ENCODE assay signal across 8 cellular contexts in genomic region chr2:208033701-208034502, GRCh38. TPM values are rescaled to one million over a fixed set of nuclear protein-coding genes. Genes with fewer than 3 reads are reported as not detected.
DNase-seq lines count a peak whose midpoint lies in the region; ATAC-seq and TF ChIP-seq lines count a peak whose summit lies in the region.

No MANE protein-coding gene starts in this region.

- no peak overlapping the region for H3K4me3 Mint-ChIP-seq in activated T-cell treated with anti-CD3 and anti-CD28 coated beads, Interleukin-2, amount 50 U/mL, for 4 hours
- H3K4me3 Mint-ChIP-seq in mesothelial cell of epicardium: no peak overlapping the region

- TF ChIP-seq POLR2A in NB4 (IDR thresholded peaks at IDR 0.05; ENCODE audit: extremely low read depth, insufficient read length): no peak

- no peaks in the 10 kb centered on the region for H3K36me3 Mint-ChIP-seq in activated T-cell treated with anti-CD3 and anti-CD28 coated beads, Interleukin-2, amount 50 U/mL, for 4 hours (ENCODE audit: insufficient read depth)
- no peaks in the 10 kb centered on the region for H3K36me3 Mint-ChIP-seq in mesothelial cell of epicardium

- no peaks in the 10 kb centered on the region for H3K9me3 Mint-ChIP-seq in activated T-cell treated with anti-CD3 and anti-CD28 coated beads, Interleukin-2, amount 50 U/mL, for 4 hours
- H3K9me3 Mint-ChIP-seq in mesothelial cell of epicardium: peaks cover 5% of the 10 kb centered on the region

- no peaks in the 10 kb centered on the region for H3K27me3 Mint-ChIP-seq in activated T-cell treated with anti-CD3 and anti-CD28 coated beads, Interleukin-2, amount 50 U/mL, for 4 hours (ENCODE audit: low read depth)
- no peaks in the 10 kb centered on the region for H3K27me3 Mint-ChIP-seq in mesothelial cell of epicardium (ENCODE audit: low read depth)

- no peaks in the 10 kb centered on the region for H3K4me1 Mint-ChIP-seq in activated T-cell treated with anti-CD3 and anti-CD28 coated beads, Interleukin-2, amount 50 U/mL, for 4 hours (ENCODE audit: low read depth)
- H3K4me1 Mint-ChIP-seq in mesothelial cell of epicardium: peaks cover 13% of the 10 kb centered on the region

- peak; percentile 73 for TF ChIP-seq CTCF in BE2C (IDR thresholded peaks at IDR 0.05; ENCODE audit: low read depth, low read length)
- TF ChIP-seq CTCF in NB4 (IDR thresholded peaks at IDR 0.05; ENCODE audit: low read depth, low read length): no peak
- TF ChIP-seq CTCF in mesothelial cell of epicardium (IDR thresholded peaks at IDR 0.05; ENCODE audit: unreplicated experiment): no peak

- H3K4me3 ChIP-seq in BE2C (ENCODE audit: low read depth, low read length) (no peak overlapping the region), NB4 (ENCODE audit: low read depth, low read length) (no peak overlapping the region)

- H3K36me3 ChIP-seq in BE2C: no peaks in the 10 kb centered on the region

- peaks cover 5% of the 10 kb centered on the region; the same call in 1 of the 2 replicates for H3K4me1 ChIP-seq in BE2C

- H3K9me3 ChIP-seq in BE2C: no peaks in the 10 kb centered on the region; the same call in 1 of the 2 replicates

- DNase-seq in BE2C: peak; percentile 75
- peak; percentile 55 for DNase-seq in NB4 (ENCODE audit: low read depth)
- peak; percentile 11 for DNase-seq in activated T-cell treated with anti-CD3 and anti-CD28 coated beads, Interleukin-2, amount 50 U/mL, for 4 hours
- DNase-seq in iPS-NIHi7 (ENCODE audit: extremely low spot score): peak; percentile 58
- no peak for DNase-seq in mesothelial cell of epicardium (ENCODE audit: low spot score in 2 of 2, unreplicated experiment in 2 of 2)
- DNase-seq in OCI-M2 (lab: John Stamatoyannopoulos, UW; ENCODE audit: unreplicated experiment): no peak

- no peaks in the 10 kb centered on the region for H3K27me3 ChIP-seq in BE2C

- H3K27ac Mint-ChIP-seq in mesothelial cell of epicardium: no peak overlapping the region

- ATAC-seq in GM18502 (IDR thresholded peaks at IDR 0.05; ENCODE audit: poor library complexity, unreplicated experiment) (peak; percentile 94), HG02623 (IDR thresholded peaks at IDR 0.05; ENCODE audit: unreplicated experiment) (peak; percentile 91)
- peak in 1 of 2 donors; percentile 53 for ATAC-seq in activated T-cell treated with anti-CD3 and anti-CD28 coated beads, Interleukin-2, amount 50 U/mL, for 4 hours

RNA-seq across cellular contexts. Expression of gene PLEKHM3, which starts 8.6 kb away (rescaled TPM):
- polyA plus RNA-seq in BE2C (2012; ENCODE audit: insufficient read depth, insufficient read length, low read depth): 9.3 TPM
- total RNA-seq in activated T-cell treated with anti-CD3 and anti-CD28 coated beads, Interleukin-2, amount 50 U/mL, for 4 hours: 1 to 10 TPM; 5.2 to 6.3 (median 5.4) TPM
- 14.7 to 16.2 TPM (median 15.1 TPM) in 3 replicates for total RNA-seq in mesothelial cell of epicardium

Comparison
In these comparisons a context has a peak if more than half of its experiments do, and no peak if none do; other contexts are left out.
1. DNase-seq: peak in BE2C (single experiment), NB4 (single experiment), activated T-cell treated with anti-CD3 and anti-CD28 coated beads, Interleukin-2, amount 50 U/mL, for 4 hours (single experiment) and iPS-NIHi7 (single experiment); none in mesothelial cell of epicardium (0 of 2) and OCI-M2 (single experiment).